17 cellular contexts compared by ENCODE assay signal in the genomic region with DNA sequence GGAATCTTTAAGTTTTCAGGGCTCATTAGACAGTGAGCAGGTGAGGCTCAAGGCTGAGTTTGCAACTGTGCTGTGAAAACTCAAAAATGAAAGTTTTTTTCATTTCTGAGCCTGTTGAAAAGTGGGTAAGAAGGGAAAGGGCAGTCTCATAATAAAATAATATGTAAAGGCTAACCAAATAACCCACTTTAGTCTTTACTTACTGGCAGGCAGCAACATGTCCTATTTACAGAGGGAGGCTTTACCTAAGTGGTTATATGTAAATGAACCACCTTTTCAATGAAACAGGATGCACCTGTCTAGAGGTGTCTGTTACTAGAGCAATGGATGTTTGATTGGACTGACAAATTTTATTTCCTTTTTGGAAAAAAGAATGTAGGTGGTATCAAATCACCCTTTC.
DNase-seq lines count a peak whose midpoint lies in the region; ATAC-seq and TF ChIP-seq lines count a peak whose summit lies in the region.
"Had no signal": no experiment of that assay in that cellular context is flagged by ENCODE, and none has a peak within 500 bp of the region (broad histone marks: within the 10 kb centered on the region; RNA-seq: fewer than 3 reads in every experiment).

No MANE protein-coding gene starts in this region.

- CTCF ChIA-PET in OCI-LY7 (lab: Charles Lee; ENCODE audit: unreplicated experiment), result no interaction called here

- intact Hi-C loops in OCI-LY7 (cut with micrococcal nuclease; ENCODE audit: unreplicated experiment), result no loop called here

- no peaks in the 10 kb centered on the region for H3K9me3 Mint-ChIP-seq in IgD-negative memory B cell
- H3K9me3 Mint-ChIP-seq: CD8-positive, alpha-beta T cell; T-cell had no signal

- DNase-seq in NCI-H2081 treated with DMSO at 0.1 percent for 48 hours (lab: John Stamatoyannopoulos, UW) (peak; percentile 95), OCI-LY7 (ENCODE audit: low spot score) (peak; percentile 71), cerebellar nuclear complex (lab: John Stamatoyannopoulos, UW) (no peak), NCI-H446 treated with DMSO at 0.1 percent for 48 hours (lab: John Stamatoyannopoulos, UW) (no peak), coronary artery (ENCODE audit: low spot score) (no peak)
- DNase-seq: CD8-positive, alpha-beta T cell; mesendoderm; right cardiac atrium; T-cell had no signal

- H3K4me1 ChIP-seq in BLaER1 (peaks cover 56% of the 10 kb centered on the region), OCI-LY7 (ENCODE audit: insufficient read depth, low read length, poor library complexity, severe bottlenecking) (peaks cover 76% of the 10 kb centered on the region)

- H3K79me2 ChIP-seq in OCI-LY7 (ENCODE audit: insufficient read depth, low read depth, low read length), result peaks cover 5% of the 10 kb centered on the region; the same call in 1 of the 2 replicates

- H3K9me2 ChIP-seq in OCI-LY7 (ENCODE audit: insufficient read depth, low read length), result no peaks in the 10 kb centered on the region

- H3K27ac ChIP-seq in BLaER1 (0 out of 2 replicates have a peak overlapping the region, but pooled peaks have one; percentile 16), OCI-LY7 (ENCODE audit: low read depth, low read length, poor library complexity, severe bottlenecking) (peak overlapping the region; percentile 54), coronary artery (no peak overlapping the region)
- H3K27ac ChIP-seq: gastroesophageal sphincter, KMS-11, tibial nerve had no signal

- no TSS peak for BruUV-seq in OCI-LY7 (replicated peaks; lab: Mats Ljungman, UMichigan)

- peaks cover 57 to 69% (median 61%) of the 10 kb centered on the region in 3 donors for H3K4me1 Mint-ChIP-seq in IgD-negative memory B cell

- H3K4me3 Mint-ChIP-seq in IgD-negative memory B cell, result peak overlapping the region in 3 of 4 donors; percentile 70 to 83 (median 76)
- H3K4me3 Mint-ChIP-seq: activated naive CD8-positive, alpha-beta T cell; CD8-positive, alpha-beta T cell; T-cell had no signal

- POLR2A ChIA-PET in OCI-LY7 (lab: Charles Lee), result no interaction called here

- H3K27ac Mint-ChIP-seq in IgD-negative memory B cell, result peak overlapping the region; percentile 13 to 91 (median 88)
- H3K27ac Mint-ChIP-seq: activated naive CD8-positive, alpha-beta T cell; CD8-positive, alpha-beta T cell had no signal

- H3K36me3 ChIP-seq in BLaER1, result peaks cover 25% of the 10 kb centered on the region
- H3K36me3 ChIP-seq in OCI-LY7 (ENCODE audit: insufficient read depth, low read length), result peaks cover 9% of the 10 kb centered on the region
- H3K36me3 ChIP-seq: gastroesophageal sphincter, tibial nerve had no signal

- TF ChIP-seq CTCF in OCI-LY7 (conservative IDR thresholded peaks at IDR 0.05; ENCODE audit: low read length) (no peak), coronary artery (IDR thresholded peaks at IDR 0.05) (no peak)

- no peak overlapping the region for H2AFZ ChIP-seq in OCI-LY7 (ENCODE audit: low read length)

- H3K4me2 ChIP-seq in BLaER1 (peak overlapping the region; percentile 36), OCI-LY7 (ENCODE audit: low read length) (peak overlapping the region; percentile 71)
- H3K4me2 ChIP-seq: KMS-11 had no signal

- peaks cover 2% of the 10 kb centered on the region for H3K36me3 Mint-ChIP-seq in IgD-negative memory B cell
- H3K36me3 Mint-ChIP-seq: CD8-positive, alpha-beta T cell had no signal

- no peak for ATAC-seq in HG03095 (IDR thresholded peaks at IDR 0.05; ENCODE audit: unreplicated experiment)
- ATAC-seq: activated CD4-positive, CD25-positive, alpha-beta regulatory T cell treated with anti-CD3 and anti-CD28 coated beads, Interleukin-2, amount 50 U/mL, for 24 hours; CD8-positive, alpha-beta T cell; gastroesophageal sphincter; right cardiac atrium had no signal

- H3K9me3 ChIP-seq in BLaER1, result peaks cover 5% of the 10 kb centered on the region; the same call in 1 of the 2 replicates
- H3K9me3 ChIP-seq in OCI-LY7 (ENCODE audit: low read length), result no peaks in the 10 kb centered on the region
- H3K9me3 ChIP-seq: gastroesophageal sphincter, tibial nerve had no signal

- H3K27me3 Mint-ChIP-seq in IgD-negative memory B cell, result no peaks in the 10 kb centered on the region
- H3K27me3 Mint-ChIP-seq: activated naive CD8-positive, alpha-beta T cell; T-cell had no signal

- no peak overlapping the region for H3K9ac ChIP-seq in BLaER1
- H3K9ac ChIP-seq: KMS-11 had no signal

- H3K27me3 ChIP-seq in BLaER1, result no peaks in the 10 kb centered on the region
- H3K27me3 ChIP-seq: gastroesophageal sphincter, tibial nerve had no signal

- H3K4me3 ChIP-seq in BLaER1 (no peak overlapping the region), OCI-LY7 (ENCODE audit: low read depth, low read length, poor library complexity, severe bottlenecking) (peak overlapping the region; percentile 37), coronary artery (no peak overlapping the region)
- H3K4me3 ChIP-seq: gastroesophageal sphincter, tibial nerve had no signal

- H4K20me1 ChIP-seq in BLaER1 (no peaks in the 10 kb centered on the region), OCI-LY7 (ENCODE audit: insufficient read depth, low read length) (no peaks in the 10 kb centered on the region)

Comparison
In these comparisons a context has a peak if more than half of its experiments do, and no peak if none do; other contexts are left out.
1. H3K27ac ChIP-seq: peak in BLaER1 (single experiment) and OCI-LY7 (single experiment); none in coronary artery (0 of 2).
2. DNase-seq: peak in NCI-H2081 treated with DMSO at 0.1 percent for 48 hours (single experiment) and OCI-LY7 (single experiment); none in cerebellar nuclear complex (0 of 2), NCI-H446 treated with DMSO at 0.1 percent for 48 hours (single experiment) and coronary artery (single experiment).